In the genomic region with DNA sequence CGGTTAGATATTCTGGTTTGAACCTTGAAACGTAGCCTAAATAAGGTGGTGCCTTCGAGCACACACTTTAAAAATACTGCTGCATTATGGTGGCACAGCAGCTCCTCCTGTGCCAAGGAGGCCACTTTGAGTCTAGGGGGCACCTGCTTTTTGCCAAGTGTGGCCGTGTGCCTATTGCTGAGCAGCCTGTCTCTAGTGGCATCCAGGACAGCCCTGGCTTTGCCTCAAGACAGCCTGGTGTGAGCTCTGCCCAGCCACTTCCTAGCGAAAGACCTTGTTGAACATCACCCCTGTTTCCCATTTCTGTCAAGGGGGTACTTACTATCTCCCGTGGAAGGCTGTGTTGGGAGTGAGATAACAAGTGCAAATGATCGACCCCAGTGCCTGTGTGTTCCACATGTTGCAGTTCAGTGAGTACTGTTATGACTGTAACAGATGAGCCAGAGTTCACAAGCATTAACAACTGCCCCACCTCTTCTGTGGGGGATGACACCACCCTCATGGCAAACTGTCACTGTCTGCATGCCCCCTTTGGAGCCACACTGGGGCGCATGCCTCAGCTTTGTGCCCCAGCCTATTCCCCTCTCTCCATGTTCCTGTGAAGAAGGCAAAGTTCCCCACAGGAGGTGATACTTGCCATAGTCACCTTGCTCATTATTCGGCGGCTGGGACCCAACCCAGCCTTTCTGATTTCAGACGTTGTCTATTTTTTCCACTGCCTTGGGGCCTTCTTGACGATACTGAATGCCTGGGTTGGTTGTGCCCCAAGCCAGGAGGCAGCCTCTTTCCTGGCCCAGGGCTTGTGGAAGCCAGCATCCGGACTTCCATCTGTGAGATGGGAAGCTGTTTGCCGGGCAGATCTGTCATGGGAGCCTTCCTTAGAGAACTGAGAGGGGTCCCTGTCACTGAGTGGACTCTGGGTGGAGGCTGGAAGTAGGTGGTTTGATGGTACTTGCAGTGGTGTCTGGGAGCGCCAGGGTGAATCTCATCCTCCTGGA, we compare ENCODE assay signal across 10 cellular contexts. TPM values are rescaled to one million over a fixed set of nuclear protein-coding genes. Genes with fewer than 3 reads are reported as not detected.
DNase-seq lines count a peak whose midpoint lies in the region; ATAC-seq and TF ChIP-seq lines count a peak whose summit lies in the region.
"Had no signal": no experiment of that assay in that cellular context is flagged by ENCODE, and none has a peak within 500 bp of the region (broad histone marks: within the 10 kb centered on the region; RNA-seq: fewer than 3 reads in every experiment).

No MANE protein-coding gene starts in this region.

- WGBS in mesendoderm (ENCODE audit: extremely low coverage, insufficient coverage, low lambda C conversion rate): no CpG with 5 or more reads among the region's 15 CpGs

- peaks cover 20% of the 10 kb centered on the region for H3K36me3 Mint-ChIP-seq in CD4-positive, CD25-positive, alpha-beta regulatory T cell
- H3K36me3 Mint-ChIP-seq in activated CD8-positive, alpha-beta T cell treated with anti-CD3 and anti-CD28 coated beads, Interleukin-2, amount 10 ng/mL, durations not matched to agents 7 days and 5 days (ENCODE audit: low read depth): peaks cover 42% of the 10 kb centered on the region

- H2BK15ac ChIP-seq in mesendoderm (replicated peaks; ENCODE audit: low read depth): no peak overlapping the region

- CTCF ChIA-PET in activated CD8-positive, alpha-beta T cell treated with anti-CD3 and anti-CD28 coated beads, Interleukin-2, amount 10 ng/mL, durations not matched to agents 7 days and 5 days (lab: Charles Lee): interaction anchor here (0.8 to 1.8 kb wide), 5 partner anchors 15 to 80 kb away, joined by 3 to 6 read pairs (median 3); no protein-coding TSS in a partner anchor

- no peak overlapping the region for H4K5ac ChIP-seq in mesendoderm (ENCODE audit: low read length)

- peak in 2 of 3 donors; percentile 20 to 60 for DNase-seq in CD4-positive, CD25-positive, alpha-beta regulatory T cell
- no peak for DNase-seq in activated CD8-positive, alpha-beta T cell treated with anti-CD3 and anti-CD28 coated beads, Interleukin-2, amount 10 ng/mL, durations not matched to agents 7 days and 5 days
- DNase-seq in mesendoderm: peak; percentile 13
- no peak for DNase-seq in sciatic nerve (ENCODE audit: low spot score)
- no peak for DNase-seq in head of caudate nucleus
- no peak for DNase-seq in NCI-H1417 (lab: John Stamatoyannopoulos, UW)
- no peak for DNase-seq in breast epithelium (ENCODE audit: low spot score in 2 of 2)

- peak overlapping the region; percentile 17 for H3K56ac ChIP-seq in mesendoderm (ENCODE audit: low read length)

- H3K9ac ChIP-seq in mesendoderm (ENCODE audit: low read length): no peak overlapping the region

- peaks cover 19 to 83% (median 62%) of the 10 kb centered on the region in 4 donors for H3K4me1 Mint-ChIP-seq in CD4-positive, CD25-positive, alpha-beta regulatory T cell
- peaks cover 69% of the 10 kb centered on the region for H3K4me1 Mint-ChIP-seq in activated CD8-positive, alpha-beta T cell treated with anti-CD3 and anti-CD28 coated beads, Interleukin-2, amount 10 ng/mL, durations not matched to agents 7 days and 5 days (ENCODE audit: low read depth)

- ATAC-seq in CD4-positive, CD25-positive, alpha-beta regulatory T cell (ENCODE audit: low read depth in 2 of 2): peak; percentile 40 to 57
- ATAC-seq in GM21529 (IDR thresholded peaks at IDR 0.05; ENCODE audit: unreplicated experiment) (peak; percentile 41), sciatic nerve (no peak)
- no peak for ATAC-seq in activated CD8-positive, alpha-beta T cell treated with anti-CD3 and anti-CD28 coated beads, Interleukin-2, amount 10 ng/mL, durations not matched to agents 7 days and 5 days

- H3K79me1 ChIP-seq in mesendoderm (ENCODE audit: low read length): peaks cover 14% of the 10 kb centered on the region

- no peaks in the 10 kb centered on the region for H3K27me3 ChIP-seq in CD4-positive, CD25-positive, alpha-beta regulatory T cell (ENCODE audit: control insufficient read depth, insufficient read depth, low read length)
- H3K27me3 ChIP-seq in mesendoderm (ENCODE audit: insufficient read depth, low read length, poor library complexity) (no peaks in the 10 kb centered on the region), breast epithelium (no peaks in the 10 kb centered on the region)

- no peak overlapping the region for H3K4ac ChIP-seq in mesendoderm (ENCODE audit: low read depth, low read length)

- no peak overlapping the region for H2BK5ac ChIP-seq in mesendoderm (ENCODE audit: low read length)

- H3K36me3 ChIP-seq in CD4-positive, CD25-positive, alpha-beta regulatory T cell (ENCODE audit: control insufficient read depth, insufficient read depth, low read length): peaks cover 4% of the 10 kb centered on the region
- H3K36me3 ChIP-seq in mesendoderm (ENCODE audit: control insufficient read depth, insufficient read depth, low read length) (no peaks in the 10 kb centered on the region), breast epithelium (no peaks in the 10 kb centered on the region)
- H3K36me3 ChIP-seq: prostate gland had no signal

- POLR2A ChIA-PET in activated CD8-positive, alpha-beta T cell treated with anti-CD3 and anti-CD28 coated beads, Interleukin-2, amount 10 ng/mL, durations not matched to agents 7 days and 5 days (lab: Charles Lee): interaction anchor here (0.8 to 1.1 kb wide), 3 partner anchors 20 to 105 kb away, joined by 3 read pairs; a partner anchor contains a TSS

- H3K23ac ChIP-seq in mesendoderm (ENCODE audit: low read length): no peak overlapping the region

- H3K27me3 Mint-ChIP-seq in CD4-positive, CD25-positive, alpha-beta regulatory T cell: no peaks in the 10 kb centered on the region
- no peaks in the 10 kb centered on the region for H3K27me3 Mint-ChIP-seq in activated CD8-positive, alpha-beta T cell treated with anti-CD3 and anti-CD28 coated beads, Interleukin-2, amount 10 ng/mL, durations not matched to agents 7 days and 5 days (ENCODE audit: low read depth)
- H3K27me3 Mint-ChIP-seq: brain had no signal

- no peak overlapping the region for H3K4me2 ChIP-seq in mesendoderm (ENCODE audit: low read length)

- intact Hi-C loops in sciatic nerve (cut with DNase I) (no loop called here), head of caudate nucleus (cut with DNase I) (no loop called here), breast epithelium (cut with DNase I; ENCODE audit: low total_unique reads) (no loop called here)

- peaks cover 94% of the 10 kb centered on the region for H3K79me2 ChIP-seq in mesendoderm (ENCODE audit: control insufficient read depth, insufficient read depth, low read length)

- TF ChIP-seq POLR2A in breast epithelium (IDR thresholded peaks at IDR 0.05): no peak

- H3K4me3 Mint-ChIP-seq in CD4-positive, CD25-positive, alpha-beta regulatory T cell: peak overlapping the region in 3 of 4 donors; percentile 17 to 95 (median 73)
- H3K4me3 Mint-ChIP-seq in activated CD8-positive, alpha-beta T cell treated with anti-CD3 and anti-CD28 coated beads, Interleukin-2, amount 10 ng/mL, durations not matched to agents 7 days and 5 days: no peak overlapping the region

- H3K4me3 ChIP-seq in CD4-positive, CD25-positive, alpha-beta regulatory T cell (ENCODE audit: low read depth, low read length): no peak overlapping the region
- no peak overlapping the region for H3K4me3 ChIP-seq in mesendoderm (ENCODE audit: low read length)
- H3K4me3 ChIP-seq in breast epithelium: no peak overlapping the region
- H3K4me3 ChIP-seq: prostate gland had no signal

- H2BK120ac ChIP-seq in mesendoderm (ENCODE audit: low read depth, low read length): no peak overlapping the region

- TF ChIP-seq CTCF in breast epithelium (IDR thresholded peaks at IDR 0.05): no peak

- H3K9me3 Mint-ChIP-seq in CD4-positive, CD25-positive, alpha-beta regulatory T cell: no peaks in the 10 kb centered on the region
- no peaks in the 10 kb centered on the region for H3K9me3 Mint-ChIP-seq in activated CD8-positive, alpha-beta T cell treated with anti-CD3 and anti-CD28 coated beads, Interleukin-2, amount 10 ng/mL, durations not matched to agents 7 days and 5 days (ENCODE audit: insufficient read depth)
- H3K9me3 Mint-ChIP-seq: brain had no signal

- no peak overlapping the region for H2AK5ac ChIP-seq in mesendoderm (ENCODE audit: low read length)

- peaks cover 57% of the 10 kb centered on the region for H3K4me1 ChIP-seq in CD4-positive, CD25-positive, alpha-beta regulatory T cell (ENCODE audit: control insufficient read depth, insufficient read depth, low read length, poor library complexity, severe bottlenecking)
- H3K4me1 ChIP-seq in mesendoderm (ENCODE audit: control insufficient read depth, low read depth, low read length) (peaks cover 19% of the 10 kb centered on the region), breast epithelium (peaks cover 5% of the 10 kb centered on the region in 2 donors)

- peak overlapping the region; percentile 63 to 91 (median 89) for H3K27ac Mint-ChIP-seq in CD4-positive, CD25-positive, alpha-beta regulatory T cell
- H3K27ac Mint-ChIP-seq in activated CD8-positive, alpha-beta T cell treated with anti-CD3 and anti-CD28 coated beads, Interleukin-2, amount 10 ng/mL, durations not matched to agents 7 days and 5 days: peak overlapping the region; percentile 64

- no peak overlapping the region for H3K18ac ChIP-seq in mesendoderm (ENCODE audit: low read length)

- no peaks in the 10 kb centered on the region for H3K9me3 ChIP-seq in CD4-positive, CD25-positive, alpha-beta regulatory T cell (ENCODE audit: control insufficient read depth in 2 of 2, low read length in 2 of 2)
- no peaks in the 10 kb centered on the region for H3K9me3 ChIP-seq in breast epithelium
- H3K9me3 ChIP-seq: prostate gland had no signal

- no peak overlapping the region for H4K8ac ChIP-seq in mesendoderm (ENCODE audit: low read depth, low read length)

- peak overlapping the region; percentile 38 for H3K27ac ChIP-seq in CD4-positive, CD25-positive, alpha-beta regulatory T cell (ENCODE audit: insufficient read depth, low read length, poor library complexity, severe bottlenecking)
- H3K27ac ChIP-seq in mesendoderm (ENCODE audit: low read depth, low read length) (no peak overlapping the region), breast epithelium (no peak overlapping the region)
- H3K27ac ChIP-seq: prostate gland had no signal

RNA-seq across cellular contexts. Expression of a gene that starts 5.4 kb away (rescaled TPM):
- total RNA-seq in CD4-positive, CD25-positive, alpha-beta regulatory T cell: 134 TPM
- polyA plus RNA-seq in CD4-positive, CD25-positive, alpha-beta regulatory T cell: 10 to 100 TPM in 1 of 4 donors, 1 to 10 TPM in 3; 8.1 to 13.9 (median 9.7) TPM
- total RNA-seq in activated CD8-positive, alpha-beta T cell treated with anti-CD3 and anti-CD28 coated beads, Interleukin-2, amount 10 ng/mL, durations not matched to agents 7 days and 5 days: 100 to 1,000 TPM; 180 TPM
- 125 TPM for polyA plus RNA-seq in mesendoderm (2013, experiment 1 of 2)
- polyA plus RNA-seq in mesendoderm (2013, experiment 2 of 2): 121 TPM
- 57.7 TPM for total RNA-seq in sciatic nerve
- 10 to 100 TPM; 29.1 to 38.7 (median 33.6) TPM for total RNA-seq in breast epithelium

Comparison
In these comparisons a context has a peak if more than half of its experiments do, and no peak if none do; other contexts are left out.
1. ATAC-seq: peak in CD4-positive, CD25-positive, alpha-beta regulatory T cell (2 of 2) and GM21529 (single experiment); none in activated CD8-positive, alpha-beta T cell treated with anti-CD3 and anti-CD28 coated beads, Interleukin-2, amount 10 ng/mL, durations not matched to agents 7 days and 5 days (single experiment) and sciatic nerve (single experiment).
2. DNase-seq: peak in CD4-positive, CD25-positive, alpha-beta regulatory T cell (2 of 3) and mesendoderm (single experiment); none in activated CD8-positive, alpha-beta T cell treated with anti-CD3 and anti-CD28 coated beads, Interleukin-2, amount 10 ng/mL, durations not matched to agents 7 days and 5 days (single experiment), sciatic nerve (single experiment), head of caudate nucleus (0 of 42), NCI-H1417 (0 of 3) and breast epithelium (0 of 2).